Comparison of ENCODE assay signal across 8 cellular contexts in genomic region chr3:149969110-149969944, GRCh38. TPM values are rescaled to one million over a fixed set of nuclear protein-coding genes. Genes with fewer than 3 reads are reported as not detected.
DNase-seq lines count a peak whose midpoint lies in the region; ATAC-seq, FAIRE-seq and TF ChIP-seq lines count a peak whose summit lies in the region.

No MANE protein-coding gene starts in this region.

- WGBS in mesodermal cell (ENCODE audit: insufficient coverage in 2 of 2), 2 experiments, result 0 to 1% methylated on average over 10 to 12 of the region's 16 CpGs
- 26 to 36% methylated on average over 13 to 16 of the region's 16 CpGs for WGBS in transverse colon (ENCODE audit: low coverage in 1 of 2), 2 donors

- H3K27ac ChIP-seq in mesodermal cell (ENCODE audit: low read depth, low read length, severe bottlenecking), result peak overlapping the region; percentile 99
- peak overlapping the region; percentile 89 to 98 (median 94) for H3K27ac ChIP-seq in transverse colon

- TF ChIP-seq POLR2A in transverse colon (IDR thresholded peaks at IDR 0.05), result no peak

- H3K4me1 ChIP-seq in mesodermal cell (ENCODE audit: control insufficient read depth, insufficient read depth, low read length, poor library complexity, severe bottlenecking), result peaks cover 14% of the 10 kb centered on the region
- peaks cover 0 to 36% (median 22%) of the 10 kb centered on the region in 4 donors for H3K4me1 ChIP-seq in transverse colon

- no peak for TF ChIP-seq EP300 in transverse colon (IDR thresholded peaks at IDR 0.05; ENCODE audit: low read depth)

- H3K4me3 ChIP-seq in Jurkat, Clone E6-1 (ENCODE audit: low read length), result peak overlapping the region; percentile 67
- peak overlapping the region; percentile 81 for H3K4me3 ChIP-seq in mesodermal cell (ENCODE audit: extremely low read depth, insufficient read depth, low read length, poor library complexity, severe bottlenecking)
- H3K4me3 ChIP-seq in transverse colon, result peak overlapping the region; percentile 48 to 98 (median 92)

- in situ Hi-C loops in SK-MEL-5 (cut with HindIII; ENCODE audit: low pct_unique_long_range_greater_than_20kb, low sequenced_read_pairs) (no loop called here), transverse colon (cut with MboI; ENCODE audit: low pct_ligation_motif_present in 1 of 4, low pct_unique_long_range_greater_than_20kb in 1 of 4, low sequenced_read_pairs in 3 of 4) (loop anchor here (25.0 kb wide), 4 partner anchors 218 to 543 kb away; partner anchors contain the start of gene TSC22D2 (in 1 of the 4))

- peaks cover 3% of the 10 kb centered on the region for H3K27me3 ChIP-seq in transverse colon

- FAIRE-seq in endometrium (lab: Jason Lieb, UNC), result peak; percentile 46

- TF ChIP-seq CTCF in transverse colon (IDR thresholded peaks at IDR 0.05) (peak in 1 of 5 experiments; percentile 12), GM20000 (IDR thresholded peaks at IDR 0.05; ENCODE audit: extremely low read depth, missing control alignments) (no peak)

- ATAC-seq in GM19463 (IDR thresholded peaks at IDR 0.05; ENCODE audit: unreplicated experiment), result no peak

- H3K36me3 ChIP-seq in mesodermal cell (ENCODE audit: control insufficient read depth, insufficient read depth, low read length) (peaks cover 22% of the 10 kb centered on the region), transverse colon (no peaks in the 10 kb centered on the region)

- DNase-seq in DMS153 treated with DMSO at 0.1 percent for 48 hours (lab: John Stamatoyannopoulos, UW; ENCODE audit: unreplicated experiment) (peak; percentile 61), SK-MEL-5 (ENCODE audit: low read depth, low spot score) (peak; percentile 84), transverse colon (peak; percentile 31), GM20000 (ENCODE audit: low spot score) (no peak)
- no peak for DNase-seq in Jurkat, Clone E6-1 (ENCODE audit: low read depth, low spot score)

- H3K9me3 ChIP-seq in mesodermal cell (ENCODE audit: control insufficient read depth, low read length) (no peaks in the 10 kb centered on the region), transverse colon (no peaks in the 10 kb centered on the region)

- intact Hi-C loops in transverse colon (cut with DNase I; ENCODE audit: low total_unique reads), result no loop called here

RNA-seq across cellular contexts. Expression of gene PFN2, which starts 1.4 kb away (rescaled TPM):
- polyA plus RNA-seq in Jurkat, Clone E6-1 (2012; ENCODE audit: insufficient read depth, insufficient read length), result 79.2 TPM
- 127 and 128 TPM in 2 replicates for total RNA-seq in SK-MEL-5 (2014; rRNA removed; shearing (Covaris generic))
- polyA plus RNA-seq in SK-MEL-5 (2015; cell fraction: cytosol; rRNA removed), result 177 and 195 TPM in 2 replicates
- polyA plus RNA-seq in SK-MEL-5 (2015; cell fraction: nucleus; rRNA removed), result 199 and 212 TPM in 2 replicates
- 312 TPM for polyA plus RNA-seq in mesodermal cell (2013, experiment 1 of 2)
- polyA plus RNA-seq in mesodermal cell (2013, experiment 2 of 2), result 313 TPM
- total RNA-seq in transverse colon, result 10 to 100 TPM; 14.1 to 49.1 (median 42.6) TPM

Comparison
In these comparisons a context has a peak if more than half of its experiments do, and no peak if none do; other contexts are left out.
1. DNase-seq: peak in DMS153 treated with DMSO at 0.1 percent for 48 hours (single experiment), SK-MEL-5 (single experiment) and transverse colon (single experiment); none in Jurkat, Clone E6-1 (single experiment) and GM20000 (single experiment).
2. Peak in every context shown above with its lines, with median percentiles within 50 percentile points of each other: H3K4me3 ChIP-seq.